In genomic region chr19:30236006-30236405, GRCh38 we compare ENCODE assay signal across 3 cellular contexts.
TF ChIP-seq lines count a peak whose summit lies in the region.

No MANE protein-coding gene starts in this region.

TF ChIP-seq in SK-N-SH, 30 proteins besides CTCF, POLR2A, EP300 and RAD21:
- TF ChIP-seq FOSL2 (IDR thresholded peaks at IDR 0.05; ENCODE audit: borderline replicate concordance, low read depth) (no peak), MXI1 (IDR thresholded peaks at IDR 0.05; ENCODE audit: low read depth, low read length) (no peak)
TF ChIP-seq in SK-N-SH: peak in this region for 0.

TF ChIP-seq in SK-N-SH treated with all-trans-retinoic acid at 6 μM for 48 hours, 23 proteins besides CTCF, POLR2A, EP300 and RAD21:
- TF ChIP-seq, protein P1, sequence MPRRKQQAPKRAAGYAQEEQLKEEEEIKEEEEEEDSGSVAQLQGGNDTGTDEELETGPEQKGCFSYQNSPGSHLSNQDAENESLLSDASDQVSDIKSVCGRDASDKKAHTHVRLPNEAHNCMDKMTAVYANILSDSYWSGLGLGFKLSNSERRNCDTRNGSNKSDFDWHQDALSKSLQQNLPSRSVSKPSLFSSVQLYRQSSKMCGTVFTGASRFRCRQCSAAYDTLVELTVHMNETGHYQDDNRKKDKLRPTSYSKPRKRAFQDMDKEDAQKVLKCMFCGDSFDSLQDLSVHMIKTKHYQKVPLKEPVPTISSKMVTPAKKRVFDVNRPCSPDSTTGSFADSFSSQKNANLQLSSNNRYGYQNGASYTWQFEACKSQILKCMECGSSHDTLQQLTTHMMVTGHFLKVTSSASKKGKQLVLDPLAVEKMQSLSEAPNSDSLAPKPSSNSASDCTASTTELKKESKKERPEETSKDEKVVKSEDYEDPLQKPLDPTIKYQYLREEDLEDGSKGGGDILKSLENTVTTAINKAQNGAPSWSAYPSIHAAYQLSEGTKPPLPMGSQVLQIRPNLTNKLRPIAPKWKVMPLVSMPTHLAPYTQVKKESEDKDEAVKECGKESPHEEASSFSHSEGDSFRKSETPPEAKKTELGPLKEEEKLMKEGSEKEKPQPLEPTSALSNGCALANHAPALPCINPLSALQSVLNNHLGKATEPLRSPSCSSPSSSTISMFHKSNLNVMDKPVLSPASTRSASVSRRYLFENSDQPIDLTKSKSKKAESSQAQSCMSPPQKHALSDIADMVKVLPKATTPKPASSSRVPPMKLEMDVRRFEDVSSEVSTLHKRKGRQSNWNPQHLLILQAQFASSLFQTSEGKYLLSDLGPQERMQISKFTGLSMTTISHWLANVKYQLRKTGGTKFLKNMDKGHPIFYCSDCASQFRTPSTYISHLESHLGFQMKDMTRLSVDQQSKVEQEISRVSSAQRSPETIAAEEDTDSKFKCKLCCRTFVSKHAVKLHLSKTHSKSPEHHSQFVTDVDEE (CRISPR knock-in tag; IDR thresholded peaks at IDR 0.05): no peak
- TF ChIP-seq TOX (CRISPR knock-in tag; IDR thresholded peaks at IDR 0.05; ENCODE audit: borderline replicate concordance): no peak
- TF ChIP-seq CSDC2 (CRISPR knock-in tag; IDR thresholded peaks at IDR 0.05): no peak
- no peak for TF ChIP-seq ZFP3 (CRISPR knock-in tag; IDR thresholded peaks at IDR 0.05)
- no peak for TF ChIP-seq ZFP30 (CRISPR knock-in tag; IDR thresholded peaks at IDR 0.05)
- no peak for TF ChIP-seq ARNTL (CRISPR knock-in tag; IDR thresholded peaks at IDR 0.05; ENCODE audit: borderline replicate concordance, low read depth)
- no peak for TF ChIP-seq ZC3H10 (CRISPR knock-in tag; IDR thresholded peaks at IDR 0.05)
- TF ChIP-seq TCF4 (CRISPR knock-in tag; IDR thresholded peaks at IDR 0.05; ENCODE audit: borderline replicate concordance): no peak
- TF ChIP-seq ZNF70 (CRISPR knock-in tag; IDR thresholded peaks at IDR 0.05): no peak
- TF ChIP-seq RARB (CRISPR knock-in tag; IDR thresholded peaks at IDR 0.05): no peak
TF ChIP-seq in SK-N-SH treated with all-trans-retinoic acid at 6 μM for 48 hours: peak in this region for 0.

TF ChIP-seq in H1, 55 proteins besides CTCF, POLR2A, EP300 and RAD21:
- TF ChIP-seq SP2 (IDR thresholded peaks at IDR 0.05; ENCODE audit: low read length): no peak
- TF ChIP-seq BCL11A (IDR thresholded peaks at IDR 0.05; ENCODE audit: low read depth in 2 of 2, low read length in 2 of 2): no peak
- no peak for TF ChIP-seq SIX5 (IDR thresholded peaks at IDR 0.05; ENCODE audit: low read depth, low read length)
- no peak for TF ChIP-seq POLR2AphosphoS5 (IDR thresholded peaks at IDR 0.05; ENCODE audit: low read depth, low read length)
- no peak for TF ChIP-seq SAP30 (IDR thresholded peaks at IDR 0.05; ENCODE audit: insufficient read depth, insufficient replicate concordance, low read length)
- no peak for TF ChIP-seq RFX5 (IDR thresholded peaks at IDR 0.05; ENCODE audit: borderline replicate concordance, low read depth, low read length)
- no peak for TF ChIP-seq EZH2 (IDR thresholded peaks at IDR 0.05; ENCODE audit: low read depth, low read length, severe bottlenecking)
- no peak for TF ChIP-seq KDM1A (IDR thresholded peaks at IDR 0.05; ENCODE audit: borderline replicate concordance, low read length)
